29 cellular contexts compared by ENCODE assay signal in genomic region chr6:67812125-67812524, GRCh38.
"Had no signal": no experiment of that assay in that cellular context is flagged by ENCODE, and none has a peak within 500 bp of the region (broad histone marks: within the 10 kb centered on the region; RNA-seq: fewer than 3 reads in every experiment).

No MANE protein-coding gene starts in this region.

- H3K4me1 Mint-ChIP-seq: stimulated activated effector memory CD8-positive, alpha-beta T cell treated with anti-CD3 and anti-CD28 coated beads, Interleukin-12 subunit alpha, Interleukin-12 subunit beta, amount 100 ng/mL, for 72 hours; stimulated activated memory B cell treated with anti-CD40 and anti-IgM and Interleukin-4, amounts not matched to agents 10 μg/mL and 1 μg/mL and 100 μg/mL, for 72 hours; stimulated activated naive B cell treated with anti-CD40 and anti-IgM and Interleukin-4, amounts not matched to agents 10 μg/mL and 1 μg/mL and 100 μg/mL, for 72 hours; stimulated activated naive CD8-positive, alpha-beta T cell treated with anti-CD3 and anti-CD28 coated beads, Interleukin-15, amount 100 ng/mL, for 72 hours had no signal

- H3K27ac Mint-ChIP-seq: stimulated activated effector memory CD8-positive, alpha-beta T cell treated with anti-CD3 and anti-CD28 coated beads, Interleukin-12 subunit alpha, Interleukin-12 subunit beta, amount 100 ng/mL, for 72 hours; stimulated activated memory B cell treated with anti-CD40 and anti-IgM and Interleukin-4, amounts not matched to agents 10 μg/mL and 1 μg/mL and 100 μg/mL, for 72 hours; stimulated activated naive B cell treated with anti-CD40 and anti-IgM and Interleukin-4, amounts not matched to agents 10 μg/mL and 1 μg/mL and 100 μg/mL, for 72 hours; stimulated activated naive CD8-positive, alpha-beta T cell treated with anti-CD3 and anti-CD28 coated beads, Interleukin-15, amount 100 ng/mL, for 72 hours; stimulated activated naive CD8-positive, alpha-beta T cell treated with anti-CD3 and anti-CD28 coated beads, Interleukin-15, Interleukin-2, amounts not matched to agents 100 ng/mL and 50 ng/mL, for 24 hours; type B pancreatic cell had no signal

- DNase-seq: stimulated activated CD4-positive, alpha-beta T cell treated with anti-CD3 and anti-CD28 coated beads, Interleukin-2, amount 100 ng/mL, for 48 hours; stimulated activated CD4-positive, alpha-beta T cell treated with anti-CD3 and anti-CD28 coated beads, Interleukin-4, amount 100 ng/mL, for 1 hour; stimulated activated CD4-positive, alpha-beta T cell treated with anti-CD3 and anti-CD28 coated beads, Interleukin-4, amount 100 ng/mL, for 24 hours; stimulated activated CD4-positive, alpha-beta T cell treated with anti-CD3 and anti-CD28 coated beads, Interleukin-4, amount 100 ng/mL, for 4 hours; stimulated activated CD8-positive, alpha-beta memory T cell treated with anti-CD3 and anti-CD28 coated beads, Interleukin-4, amount 100 ng/mL, for 48 hours; stimulated activated naive B cell treated with anti-CD40 and anti-IgM and Interleukin-4, amounts not matched to agents 10 μg/mL and 1 μg/mL and 100 μg/mL, for 72 hours; stimulated activated naive CD4-positive, alpha-beta T cell; stimulated activated naive CD4-positive, alpha-beta T cell treated with Interleukin-2 at 50 U/mL for 16 hours; stimulated activated naive CD8-positive, alpha-beta T cell treated with anti-CD3 and anti-CD28 coated beads, Interleukin-15, amount 100 ng/mL, for 72 hours; stimulated activated naive CD8-positive, alpha-beta T cell treated with anti-CD3 and anti-CD28 coated beads, Interleukin-15, Interleukin-2, amounts not matched to agents 100 U/mL and 50 U/mL, for 24 hours; stomach; substantia nigra; testis; thyroid gland; tibial artery; transverse colon; trophoblast cell; upper lobe of left lung; upper lobe of right lung; uterus had no signal

- H3K4me3 Mint-ChIP-seq: stimulated activated effector memory CD8-positive, alpha-beta T cell treated with anti-CD3 and anti-CD28 coated beads, Interleukin-12 subunit alpha, Interleukin-12 subunit beta, amount 100 ng/mL, for 72 hours; stimulated activated memory B cell treated with anti-CD40 and anti-IgM and Interleukin-4, amounts not matched to agents 10 μg/mL and 1 μg/mL and 100 μg/mL, for 72 hours; stimulated activated naive B cell treated with anti-CD40 and anti-IgM and Interleukin-4, amounts not matched to agents 10 μg/mL and 1 μg/mL and 100 μg/mL, for 72 hours; stimulated activated naive CD8-positive, alpha-beta T cell treated with anti-CD3 and anti-CD28 coated beads, Interleukin-15, amount 100 ng/mL, for 72 hours; stimulated activated naive CD8-positive, alpha-beta T cell treated with anti-CD3 and anti-CD28 coated beads, Interleukin-15, Interleukin-2, amounts not matched to agents 100 ng/mL and 50 ng/mL, for 24 hours; type B pancreatic cell had no signal

- H3K27me3 Mint-ChIP-seq: stimulated activated memory B cell treated with anti-CD40 and anti-IgM and Interleukin-4, amounts not matched to agents 10 μg/mL and 1 μg/mL and 100 μg/mL, for 72 hours; stimulated activated naive B cell treated with anti-CD40 and anti-IgM and Interleukin-4, amounts not matched to agents 10 μg/mL and 1 μg/mL and 100 μg/mL, for 72 hours; stimulated activated naive CD8-positive, alpha-beta T cell treated with anti-CD3 and anti-CD28 coated beads, Interleukin-15, amount 100 ng/mL, for 72 hours; stimulated activated naive CD8-positive, alpha-beta T cell treated with anti-CD3 and anti-CD28 coated beads, Interleukin-15, Interleukin-2, amounts not matched to agents 100 ng/mL and 50 ng/mL, for 24 hours; type B pancreatic cell had no signal

- H3K27me3 ChIP-seq: stomach, suprapubic skin, testis, thyroid gland, tibial artery, tibial nerve, transverse colon, upper lobe of left lung, upper lobe of right lung, uterus, vagina had no signal

- H3K9me3 ChIP-seq: testis, thyroid gland, vagina had no signal

- FAIRE-seq: urothelium cell line had no signal

- H3K36me3 ChIP-seq: stomach, suprapubic skin, thoracic aorta, thyroid gland, tibial artery, tibial nerve, transverse colon, upper lobe of left lung, upper lobe of right lung, uterus, vagina had no signal

- H3K36me3 Mint-ChIP-seq: stimulated activated effector memory CD8-positive, alpha-beta T cell treated with anti-CD3 and anti-CD28 coated beads, Interleukin-12 subunit alpha, Interleukin-12 subunit beta, amount 100 ng/mL, for 72 hours; stimulated activated memory B cell treated with anti-CD40 and anti-IgM and Interleukin-4, amounts not matched to agents 10 μg/mL and 1 μg/mL and 100 μg/mL, for 72 hours; stimulated activated naive B cell treated with anti-CD40 and anti-IgM and Interleukin-4, amounts not matched to agents 10 μg/mL and 1 μg/mL and 100 μg/mL, for 72 hours; type B pancreatic cell had no signal

- H3K4me1 ChIP-seq: stomach, suprapubic skin, testis, thyroid gland, tibial artery, tibial nerve, transverse colon, upper lobe of left lung, upper lobe of right lung, uterus, vagina had no signal

- H3K27ac ChIP-seq: stomach, suprapubic skin, testis, thoracic aorta, thyroid gland, tibial artery, tibial nerve, transverse colon, upper lobe of left lung, upper lobe of right lung, uterus, vagina had no signal

- H3K4me3 ChIP-seq: stomach, suprapubic skin, testis, thoracic aorta, thyroid gland, tibial artery, tibial nerve, transverse colon, upper lobe of left lung, upper lobe of right lung, uterus, vagina had no signal

- ATAC-seq: stimulated activated effector memory CD8-positive, alpha-beta T cell treated with anti-CD3 and anti-CD28 coated beads, Interleukin-12 subunit alpha, Interleukin-12 subunit beta, amount 100 ng/mL, for 72 hours; stimulated activated memory B cell treated with anti-CD40 and anti-IgM and Interleukin-4, amounts not matched to agents 10 μg/mL and 1 μg/mL and 100 μg/mL, for 72 hours; stimulated activated naive B cell treated with anti-CD40 and anti-IgM and Interleukin-4, amounts not matched to agents 10 μg/mL and 1 μg/mL and 100 μg/mL, for 72 hours; stimulated activated naive CD8-positive, alpha-beta T cell treated with anti-CD3 and anti-CD28 coated beads, Interleukin-15, amount 100 ng/mL, for 72 hours; stimulated activated naive CD8-positive, alpha-beta T cell treated with anti-CD3 and anti-CD28 coated beads, Interleukin-15, Interleukin-2, amounts not matched to agents 100 U/mL and 50 U/mL, for 24 hours; upper lobe of right lung had no signal
